9 cellular contexts compared by ENCODE assay signal in genomic region chr7:64324166-64324565, GRCh38. TPM values are rescaled to one million over a fixed set of nuclear protein-coding genes. Genes with fewer than 3 reads are reported as not detected.
DNase-seq lines count a peak whose midpoint lies in the region; ATAC-seq lines count a peak whose summit lies in the region.
"Not testable (repeated sequence)": the region's sequence is repeated elsewhere in the genome, so short reads cannot be mapped to it uniquely, and the experiment has no call there.
"Had no signal": no experiment of that assay in that cellular context is flagged by ENCODE, and none has a peak within 500 bp of the region (broad histone marks: within the 10 kb centered on the region; RNA-seq: fewer than 3 reads in every experiment).

No MANE protein-coding gene starts in this region.

- H3K36me3 ChIP-seq in BLaER1 = peaks cover 74% of the 10 kb centered on the region

- peaks cover 37% of the 10 kb centered on the region for H3K9me3 Mint-ChIP-seq in activated CD4-positive, alpha-beta T cell treated with anti-CD3 and anti-CD28 coated beads for 36 hours (ENCODE audit: low read depth)
- peaks cover 10 to 13% of the 10 kb centered on the region in 2 donors for H3K9me3 Mint-ChIP-seq in stimulated activated naive B cell treated with anti-CD40 and anti-IgM and Interleukin-4, amounts not matched to agents 10 μg/mL and 1 μg/mL and 100 μg/mL, for 72 hours

- not testable (repeated sequence) for H3K4me2 ChIP-seq in BLaER1

- peak; percentile 36 for ATAC-seq in GM19463 (IDR thresholded peaks at IDR 0.05; ENCODE audit: unreplicated experiment)
- ATAC-seq in activated CD4-positive, alpha-beta T cell treated with anti-CD3 and anti-CD28 coated beads for 36 hours = peak; percentile 26
- ATAC-seq in stimulated activated naive B cell treated with anti-CD40 and anti-IgM and Interleukin-4, amounts not matched to agents 10 μg/mL and 1 μg/mL and 100 μg/mL, for 72 hours (replicated peaks) = peak; percentile 36 to 41

- H3K9ac ChIP-seq in BLaER1 = not testable (repeated sequence)

- H3K4me1 Mint-ChIP-seq in activated CD4-positive, alpha-beta T cell treated with anti-CD3 and anti-CD28 coated beads for 36 hours = not testable (repeated sequence)
- H3K4me1 Mint-ChIP-seq in stimulated activated naive B cell treated with anti-CD40 and anti-IgM and Interleukin-4, amounts not matched to agents 10 μg/mL and 1 μg/mL and 100 μg/mL, for 72 hours = peaks cover 11 to 25% of the 10 kb centered on the region in 2 donors

- peak overlapping the region; percentile 15; the same call in 1 of the 2 replicates for H3K4me3 ChIP-seq in BLaER1

- H3K4me1 ChIP-seq in BLaER1 = not testable (repeated sequence)

- not testable (repeated sequence) for H3K27ac ChIP-seq in BLaER1

- POLR2A ChIA-PET in activated CD4-positive, alpha-beta T cell treated with anti-CD3 and anti-CD28 coated beads for 36 hours (lab: Charles Lee) = not testable (repeated sequence)

- H3K9me3 ChIP-seq in BLaER1 = peaks cover 91% of the 10 kb centered on the region

- H3K27me3 Mint-ChIP-seq in activated CD4-positive, alpha-beta T cell treated with anti-CD3 and anti-CD28 coated beads for 36 hours; stimulated activated naive B cell treated with anti-CD40 and anti-IgM and Interleukin-4, amounts not matched to agents 10 μg/mL and 1 μg/mL and 100 μg/mL, for 72 hours: not testable (repeated sequence)

- H3K36me3 Mint-ChIP-seq in activated CD4-positive, alpha-beta T cell treated with anti-CD3 and anti-CD28 coated beads for 36 hours (ENCODE audit: low read depth) = peaks cover 77% of the 10 kb centered on the region
- peaks cover 46 to 61% of the 10 kb centered on the region in 2 donors for H3K36me3 Mint-ChIP-seq in stimulated activated naive B cell treated with anti-CD40 and anti-IgM and Interleukin-4, amounts not matched to agents 10 μg/mL and 1 μg/mL and 100 μg/mL, for 72 hours

- not testable (repeated sequence) for H3K27me3 ChIP-seq in BLaER1

- CTCF ChIA-PET in activated CD4-positive, alpha-beta T cell treated with anti-CD3 and anti-CD28 coated beads for 36 hours (lab: Charles Lee) = not testable (repeated sequence)

- DNase-seq in NCI-H1105 treated with DMSO at 0.1 percent for 48 hours (lab: John Stamatoyannopoulos, UW) (peak; percentile 14), NCI-H2171 treated with DMSO at 0.1 percent for 48 hours (lab: John Stamatoyannopoulos, UW) (peak; percentile 72), kidney tubule cell (ENCODE audit: low spot score) (peak; percentile 80)
- DNase-seq in activated CD4-positive, alpha-beta T cell treated with anti-CD3 and anti-CD28 coated beads for 36 hours; stimulated activated naive B cell treated with anti-CD40 and anti-IgM and Interleukin-4, amounts not matched to agents 10 μg/mL and 1 μg/mL and 100 μg/mL, for 72 hours: not testable (repeated sequence)

- not testable (repeated sequence) for H3K27ac Mint-ChIP-seq in activated CD4-positive, alpha-beta T cell treated with anti-CD3 and anti-CD28 coated beads for 36 hours; stimulated activated naive B cell treated with anti-CD40 and anti-IgM and Interleukin-4, amounts not matched to agents 10 μg/mL and 1 μg/mL and 100 μg/mL, for 72 hours

- H4K20me1 ChIP-seq in BLaER1 = not testable (repeated sequence)

- not testable (repeated sequence) for H3K4me3 Mint-ChIP-seq in activated CD4-positive, alpha-beta T cell treated with anti-CD3 and anti-CD28 coated beads for 36 hours; stimulated activated naive B cell treated with anti-CD40 and anti-IgM and Interleukin-4, amounts not matched to agents 10 μg/mL and 1 μg/mL and 100 μg/mL, for 72 hours

- intact Hi-C loops in activated CD4-positive, alpha-beta T cell treated with anti-CD3 and anti-CD28 coated beads for 36 hours (cut with DNase I, micrococcal nuclease) = loop anchor here in 1 of 2 experiments (10.0 kb wide), 1 partner anchor 381 kb away; no protein-coding TSS in a partner anchor

RNA-seq across cellular contexts. Expression of gene ZNF736, which starts 10.4 kb away (rescaled TPM):
- total RNA-seq in activated CD4-positive, alpha-beta T cell treated with anti-CD3 and anti-CD28 coated beads for 36 hours = 10 to 100 TPM; 23.5 to 25.5 TPM
- total RNA-seq: H1, HepG2 had no signal
